Comparison of ENCODE assay signal across 1 cellular context in the genomic region with DNA sequence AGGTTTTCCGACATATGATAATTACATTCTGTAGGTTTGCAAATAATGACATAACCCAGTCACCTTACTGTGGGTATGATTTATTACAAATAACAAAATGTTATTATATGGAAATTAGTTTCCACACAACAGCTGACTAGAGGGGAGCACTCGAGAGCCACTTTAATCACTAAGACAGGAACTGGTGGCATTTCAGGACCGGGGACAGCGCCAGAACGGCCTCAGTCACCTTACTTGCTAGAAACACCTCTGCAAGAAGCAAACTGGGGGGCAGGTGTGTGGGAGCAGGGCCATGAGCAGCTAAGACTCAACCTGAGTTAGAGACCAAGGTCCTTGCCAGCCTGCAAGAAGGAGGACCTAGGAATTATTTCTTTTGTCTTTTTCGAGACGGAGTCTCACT.
TF ChIP-seq lines count a peak whose summit lies in the region.

No MANE protein-coding gene starts in this region.

TF ChIP-seq in HepG2, 621 proteins besides CTCF, POLR2A, EP300 and RAD21 (continued from another document):
- no peak for TF ChIP-seq KAT8 (CRISPR knock-in tag; IDR thresholded peaks at IDR 0.05)
- no peak for TF ChIP-seq SMARCE1 (IDR thresholded peaks at IDR 0.05; ENCODE audit: borderline replicate concordance)
- TF ChIP-seq, protein P1, sequence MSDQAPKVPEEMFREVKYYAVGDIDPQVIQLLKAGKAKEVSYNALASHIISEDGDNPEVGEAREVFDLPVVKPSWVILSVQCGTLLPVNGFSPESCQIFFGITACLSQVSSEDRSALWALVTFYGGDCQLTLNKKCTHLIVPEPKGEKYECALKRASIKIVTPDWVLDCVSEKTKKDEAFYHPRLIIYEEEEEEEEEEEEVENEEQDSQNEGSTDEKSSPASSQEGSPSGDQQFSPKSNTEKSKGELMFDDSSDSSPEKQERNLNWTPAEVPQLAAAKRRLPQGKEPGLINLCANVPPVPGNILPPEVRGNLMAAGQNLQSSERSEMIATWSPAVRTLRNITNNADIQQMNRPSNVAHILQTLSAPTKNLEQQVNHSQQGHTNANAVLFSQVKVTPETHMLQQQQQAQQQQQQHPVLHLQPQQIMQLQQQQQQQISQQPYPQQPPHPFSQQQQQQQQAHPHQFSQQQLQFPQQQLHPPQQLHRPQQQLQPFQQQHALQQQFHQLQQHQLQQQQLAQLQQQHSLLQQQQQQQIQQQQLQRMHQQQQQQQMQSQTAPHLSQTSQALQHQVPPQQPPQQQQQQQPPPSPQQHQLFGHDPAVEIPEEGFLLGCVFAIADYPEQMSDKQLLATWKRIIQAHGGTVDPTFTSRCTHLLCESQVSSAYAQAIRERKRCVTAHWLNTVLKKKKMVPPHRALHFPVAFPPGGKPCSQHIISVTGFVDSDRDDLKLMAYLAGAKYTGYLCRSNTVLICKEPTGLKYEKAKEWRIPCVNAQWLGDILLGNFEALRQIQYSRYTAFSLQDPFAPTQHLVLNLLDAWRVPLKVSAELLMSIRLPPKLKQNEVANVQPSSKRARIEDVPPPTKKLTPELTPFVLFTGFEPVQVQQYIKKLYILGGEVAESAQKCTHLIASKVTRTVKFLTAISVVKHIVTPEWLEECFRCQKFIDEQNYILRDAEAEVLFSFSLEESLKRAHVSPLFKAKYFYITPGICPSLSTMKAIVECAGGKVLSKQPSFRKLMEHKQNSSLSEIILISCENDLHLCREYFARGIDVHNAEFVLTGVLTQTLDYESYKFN (CRISPR knock-in tag; conservative IDR thresholded peaks at IDR 0.05) = no peak
- TF ChIP-seq, protein P2, sequence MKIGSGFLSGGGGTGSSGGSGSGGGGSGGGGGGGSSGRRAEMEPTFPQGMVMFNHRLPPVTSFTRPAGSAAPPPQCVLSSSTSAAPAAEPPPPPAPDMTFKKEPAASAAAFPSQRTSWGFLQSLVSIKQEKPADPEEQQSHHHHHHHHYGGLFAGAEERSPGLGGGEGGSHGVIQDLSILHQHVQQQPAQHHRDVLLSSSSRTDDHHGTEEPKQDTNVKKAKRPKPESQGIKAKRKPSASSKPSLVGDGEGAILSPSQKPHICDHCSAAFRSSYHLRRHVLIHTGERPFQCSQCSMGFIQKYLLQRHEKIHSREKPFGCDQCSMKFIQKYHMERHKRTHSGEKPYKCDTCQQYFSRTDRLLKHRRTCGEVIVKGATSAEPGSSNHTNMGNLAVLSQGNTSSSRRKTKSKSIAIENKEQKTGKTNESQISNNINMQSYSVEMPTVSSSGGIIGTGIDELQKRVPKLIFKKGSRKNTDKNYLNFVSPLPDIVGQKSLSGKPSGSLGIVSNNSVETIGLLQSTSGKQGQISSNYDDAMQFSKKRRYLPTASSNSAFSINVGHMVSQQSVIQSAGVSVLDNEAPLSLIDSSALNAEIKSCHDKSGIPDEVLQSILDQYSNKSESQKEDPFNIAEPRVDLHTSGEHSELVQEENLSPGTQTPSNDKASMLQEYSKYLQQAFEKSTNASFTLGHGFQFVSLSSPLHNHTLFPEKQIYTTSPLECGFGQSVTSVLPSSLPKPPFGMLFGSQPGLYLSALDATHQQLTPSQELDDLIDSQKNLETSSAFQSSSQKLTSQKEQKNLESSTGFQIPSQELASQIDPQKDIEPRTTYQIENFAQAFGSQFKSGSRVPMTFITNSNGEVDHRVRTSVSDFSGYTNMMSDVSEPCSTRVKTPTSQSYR (CRISPR knock-in tag; IDR thresholded peaks at IDR 0.05; ENCODE audit: borderline replicate concordance) = no peak
- no peak for TF ChIP-seq NFE2L2 (IDR thresholded peaks at IDR 0.05; ENCODE audit: low read length)
- no peak for TF ChIP-seq ZNF547 (CRISPR knock-in tag; IDR thresholded peaks at IDR 0.05)
TF ChIP-seq in HepG2: peak in this region for 13.
